10 cellular contexts compared by ENCODE assay signal in the genomic region with DNA sequence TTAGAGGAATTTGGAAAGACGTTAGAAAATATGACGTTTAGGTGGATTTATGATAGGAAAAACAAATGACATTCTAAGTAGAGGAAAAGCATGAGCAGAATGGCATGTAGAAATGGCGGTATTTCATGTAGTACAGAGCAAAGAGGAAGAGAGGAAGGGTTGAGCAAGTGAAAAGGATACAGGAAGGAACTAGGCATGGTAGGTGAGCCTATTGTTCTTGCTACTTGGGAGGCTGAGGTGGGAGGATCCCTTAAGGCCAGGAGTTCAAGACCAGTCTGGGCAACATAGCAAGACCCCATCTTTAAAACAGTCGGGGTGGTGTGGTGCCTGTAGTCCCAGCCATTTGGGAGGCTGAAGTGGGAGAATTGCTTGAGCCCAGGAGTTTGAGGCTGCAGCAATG. TPM values are rescaled to one million over a fixed set of nuclear protein-coding genes. Genes with fewer than 3 reads are reported as not detected.
DNase-seq lines count a peak whose midpoint lies in the region; ATAC-seq and TF ChIP-seq lines count a peak whose summit lies in the region.
"Had no signal": no experiment of that assay in that cellular context is flagged by ENCODE, and none has a peak within 500 bp of the region (broad histone marks: within the 10 kb centered on the region; RNA-seq: fewer than 3 reads in every experiment).

No MANE protein-coding gene starts in this region.

- peak overlapping the region; percentile 99 for H3K27ac Mint-ChIP-seq in activated naive CD4-positive, alpha-beta T cell treated with anti-CD3 and anti-CD28 coated beads, Interleukin-2, amount 10 ng/mL, durations not matched to agents 7 days and 5 days
- peak overlapping the region in 1 of 2 donors; percentile 98 for H3K27ac Mint-ChIP-seq in activated naive CD4-positive, alpha-beta T cell treated with anti-CD3 and anti-CD28 coated beads, Interleukin-2, amount 50 U/mL, for 72 hours
- peak overlapping the region; percentile 97 to 99 (median 98) for H3K27ac Mint-ChIP-seq in immature natural killer cell

- CTCF ChIA-PET in activated naive CD4-positive, alpha-beta T cell treated with anti-CD3 and anti-CD28 coated beads, Interleukin-2, amount 10 ng/mL, durations not matched to agents 7 days and 5 days (lab: Charles Lee) = no interaction called here
- CTCF ChIA-PET in HEK293T (lab: Yijun Ruan, JAX) = no interaction called here

- H3K9me3 Mint-ChIP-seq in activated naive CD4-positive, alpha-beta T cell treated with anti-CD3 and anti-CD28 coated beads, Interleukin-2, amount 10 ng/mL, durations not matched to agents 7 days and 5 days = peaks cover 4% of the 10 kb centered on the region
- H3K9me3 Mint-ChIP-seq in activated naive CD4-positive, alpha-beta T cell treated with anti-CD3 and anti-CD28 coated beads, Interleukin-2, amount 50 U/mL, for 72 hours = peaks cover 7 to 8% of the 10 kb centered on the region in 2 donors
- no peaks in the 10 kb centered on the region for H3K9me3 Mint-ChIP-seq in immature natural killer cell

- intact Hi-C loops in posterior vena cava (cut with DNase I) = no loop called here

- peak overlapping the region; percentile 95 for H3K4me3 Mint-ChIP-seq in activated naive CD4-positive, alpha-beta T cell treated with anti-CD3 and anti-CD28 coated beads, Interleukin-2, amount 10 ng/mL, durations not matched to agents 7 days and 5 days
- peak overlapping the region; percentile 95 to 99 (median 98) for H3K4me3 Mint-ChIP-seq in immature natural killer cell

- TF ChIP-seq CTCF in SU-DHL-6 (IDR thresholded peaks at IDR 0.05; ENCODE audit: insufficient read depth, low read length, poor library complexity, severe bottlenecking) (no peak), thoracic aorta (IDR thresholded peaks at IDR 0.05) (no peak)

- ATAC-seq in activated naive CD4-positive, alpha-beta T cell treated with anti-CD3 and anti-CD28 coated beads, Interleukin-2, amount 50 U/mL, for 72 hours = no peak
- ATAC-seq in thoracic aorta (ENCODE audit: insufficient number of reproducible peaks, low FRiP score, low read depth) = no peak
- ATAC-seq: gastroesophageal sphincter had no signal

- peaks cover 39% of the 10 kb centered on the region for H3K4me1 Mint-ChIP-seq in activated naive CD4-positive, alpha-beta T cell treated with anti-CD3 and anti-CD28 coated beads, Interleukin-2, amount 10 ng/mL, durations not matched to agents 7 days and 5 days
- peaks cover 47 to 71% of the 10 kb centered on the region in 2 donors for H3K4me1 Mint-ChIP-seq in immature natural killer cell

- peaks cover 61% of the 10 kb centered on the region for H3K79me2 ChIP-seq in SU-DHL-6 (ENCODE audit: insufficient read depth, low read length)

- POLR2A ChIA-PET in HEK293T (lab: Yijun Ruan, JAX) = no interaction called here

- peaks cover 2 to 11% of the 10 kb centered on the region in 2 donors for H3K4me1 ChIP-seq in thoracic aorta (ENCODE audit: control insufficient read depth in 1 of 2, low read depth in 2 of 2)

- H4K20me1 ChIP-seq in SU-DHL-6 (ENCODE audit: low read depth, low read length) = 0 out of 2 replicates have a peak, but pooled peaks cover 5% of the 10 kb centered on the region

- H3K36me3 ChIP-seq in SU-DHL-6 (ENCODE audit: low read length) = peaks cover 18% of the 10 kb centered on the region; the same call in 1 of the 2 replicates
- H3K36me3 ChIP-seq in thoracic aorta = no peaks in the 10 kb centered on the region
- H3K36me3 ChIP-seq: gastroesophageal sphincter had no signal

- H3K27me3 ChIP-seq in SU-DHL-6 (ENCODE audit: low read length) (no peaks in the 10 kb centered on the region), thoracic aorta (replicated peaks; ENCODE audit: insufficient read depth) (no peaks in the 10 kb centered on the region)
- H3K27me3 ChIP-seq: gastroesophageal sphincter had no signal

- H3K27me3 Mint-ChIP-seq in activated naive CD4-positive, alpha-beta T cell treated with anti-CD3 and anti-CD28 coated beads, Interleukin-2, amount 10 ng/mL, durations not matched to agents 7 days and 5 days = no peaks in the 10 kb centered on the region
- peaks cover 9 to 17% (median 13%) of the 10 kb centered on the region in 3 donors for H3K27me3 Mint-ChIP-seq in immature natural killer cell (ENCODE audit: low read depth in 3 of 3)

- H3K4me3 ChIP-seq in SU-DHL-6 (ENCODE audit: insufficient read depth, low read length, poor library complexity, severe bottlenecking) = peak overlapping the region; percentile 81
- H3K4me3 ChIP-seq in thoracic aorta = peak overlapping the region; percentile 79

- peaks cover 4% of the 10 kb centered on the region; the same call in 1 of the 2 replicates for H3F3A ChIP-seq in SU-DHL-6 (ENCODE audit: insufficient read depth)

- H3K4me2 ChIP-seq in SU-DHL-6 (ENCODE audit: low read depth, low read length, poor library complexity, severe bottlenecking) = peak overlapping the region; percentile 73

- peaks cover 23% of the 10 kb centered on the region for H3K36me3 Mint-ChIP-seq in activated naive CD4-positive, alpha-beta T cell treated with anti-CD3 and anti-CD28 coated beads, Interleukin-2, amount 10 ng/mL, durations not matched to agents 7 days and 5 days
- peaks cover 34 to 40% of the 10 kb centered on the region in 2 donors for H3K36me3 Mint-ChIP-seq in activated naive CD4-positive, alpha-beta T cell treated with anti-CD3 and anti-CD28 coated beads, Interleukin-2, amount 50 U/mL, for 72 hours
- H3K36me3 Mint-ChIP-seq in immature natural killer cell = peaks cover 5 to 15% (median 9%) of the 10 kb centered on the region in 3 donors

- peak overlapping the region; percentile 68 for H3K9ac ChIP-seq in SU-DHL-6 (ENCODE audit: low read length)

- H3K9me2 ChIP-seq in SU-DHL-6 (replicated peaks; ENCODE audit: insufficient read depth, low read length) = no peaks in the 10 kb centered on the region

- no peak for DNase-seq in activated naive CD4-positive, alpha-beta T cell treated with anti-CD3 and anti-CD28 coated beads, Interleukin-2, amount 10 ng/mL, durations not matched to agents 7 days and 5 days
- DNase-seq in activated naive CD4-positive, alpha-beta T cell treated with anti-CD3 and anti-CD28 coated beads, Interleukin-2, amount 50 U/mL, for 72 hours (ENCODE audit: low spot score in 2 of 2) = no peak
- DNase-seq in immature natural killer cell (no peak), thoracic aorta (ENCODE audit: low spot score) (no peak), HEK293T (ENCODE audit: extremely low spot score) (no peak), NCI-H1048 (lab: John Stamatoyannopoulos, UW) (no peak), posterior vena cava (ENCODE audit: low spot score) (no peak)
- DNase-seq: OCI-M1 had no signal

- H3K9me3 ChIP-seq in SU-DHL-6 (ENCODE audit: insufficient read depth, low read length) = no peaks in the 10 kb centered on the region
- H3K9me3 ChIP-seq in thoracic aorta = no peaks in the 10 kb centered on the region
- H3K9me3 ChIP-seq: gastroesophageal sphincter had no signal

- no peak overlapping the region for H2AFZ ChIP-seq in SU-DHL-6 (ENCODE audit: low read depth, low read length, severe bottlenecking)

- H3K27ac ChIP-seq in SU-DHL-6 (ENCODE audit: low read depth, low read length) = peak overlapping the region; percentile 72
- H3K27ac ChIP-seq in thoracic aorta = no peak overlapping the region

TF ChIP-seq in HEK293T, 16 proteins besides CTCF, POLR2A, EP300 and RAD21:
- TF ChIP-seq SUZ12 (IDR thresholded peaks at IDR 0.05) (no peak), LEF1 (IDR thresholded peaks at IDR 0.05; ENCODE audit: borderline replicate concordance) (no peak), FOXK2 (IDR thresholded peaks at IDR 0.05) (no peak), FOXA1 (IDR thresholded peaks at IDR 0.05) (no peak), ZNF384 (IDR thresholded peaks at IDR 0.05) (no peak), ARNT (IDR thresholded peaks at IDR 0.05) (no peak), SP1 (IDR thresholded peaks at IDR 0.05) (no peak), BHLHE40 (IDR thresholded peaks at IDR 0.05; ENCODE audit: borderline replicate concordance) (no peak), HDGF (IDR thresholded peaks at IDR 0.05; ENCODE audit: borderline replicate concordance) (no peak), CTBP1 (IDR thresholded peaks at IDR 0.05; ENCODE audit: borderline replicate concordance) (no peak), TARDBP (IDR thresholded peaks at IDR 0.05) (no peak)
- TF ChIP-seq, protein P1, sequence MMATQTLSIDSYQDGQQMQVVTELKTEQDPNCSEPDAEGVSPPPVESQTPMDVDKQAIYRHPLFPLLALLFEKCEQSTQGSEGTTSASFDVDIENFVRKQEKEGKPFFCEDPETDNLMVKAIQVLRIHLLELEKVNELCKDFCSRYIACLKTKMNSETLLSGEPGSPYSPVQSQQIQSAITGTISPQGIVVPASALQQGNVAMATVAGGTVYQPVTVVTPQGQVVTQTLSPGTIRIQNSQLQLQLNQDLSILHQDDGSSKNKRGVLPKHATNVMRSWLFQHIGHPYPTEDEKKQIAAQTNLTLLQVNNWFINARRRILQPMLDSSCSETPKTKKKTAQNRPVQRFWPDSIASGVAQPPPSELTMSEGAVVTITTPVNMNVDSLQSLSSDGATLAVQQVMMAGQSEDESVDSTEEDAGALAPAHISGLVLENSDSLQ (IDR thresholded peaks at IDR 0.05) = no peak
TF ChIP-seq in HEK293T: peak in this region for 0.

RNA-seq across cellular contexts. Expression of a gene that starts 1.2 kb away (rescaled TPM):
- 10 to 100 TPM; 31.2 to 68.7 TPM for total RNA-seq in activated naive CD4-positive, alpha-beta T cell treated with anti-CD3 and anti-CD28 coated beads, Interleukin-2, amount 50 U/mL, for 72 hours
- 10 to 100 TPM; 18.7 to 31.3 (median 30.1) TPM for polyA plus RNA-seq in immature natural killer cell
- 10 to 100 TPM in 1 of 2 donors, 1 to 10 TPM in 1; 7.4 to 16.2 TPM for total RNA-seq in thoracic aorta
- total RNA-seq in posterior vena cava = 10 to 100 TPM; 21.0 to 22.0 TPM

RNA-seq across cellular contexts. Expression of a gene that starts 26.7 kb away (rescaled TPM):
- total RNA-seq in activated naive CD4-positive, alpha-beta T cell treated with anti-CD3 and anti-CD28 coated beads, Interleukin-2, amount 50 U/mL, for 72 hours = not detected
- polyA plus RNA-seq in immature natural killer cell = not detected
- total RNA-seq in thoracic aorta (not detected), posterior vena cava (not detected)
- total RNA-seq: gastroesophageal sphincter had no signal

RNA-seq across cellular contexts. Expression of a gene that starts 55.5 kb away (rescaled TPM):
- 10 to 100 TPM in 1 of 2 donors, 1 to 10 TPM in 1; 2.8 to 11.3 TPM for total RNA-seq in activated naive CD4-positive, alpha-beta T cell treated with anti-CD3 and anti-CD28 coated beads, Interleukin-2, amount 50 U/mL, for 72 hours
- polyA plus RNA-seq in immature natural killer cell = under 1 TPM in 2 of 3 donors, not detected in 1; 0.09 to 0.36 TPM
- total RNA-seq in thoracic aorta (10 to 100 TPM; 24.1 to 30.5 TPM), posterior vena cava (10 to 100 TPM; 25.2 to 37.4 TPM)
